11 cellular contexts compared by ENCODE assay signal in genomic region chr5:21654-22233, GRCh38.
DNase-seq lines count a peak whose midpoint lies in the region; TF ChIP-seq lines count a peak whose summit lies in the region.
"Had no signal": no experiment of that assay in that cellular context is flagged by ENCODE, and none has a peak within 500 bp of the region (broad histone marks: within the 10 kb centered on the region; RNA-seq: fewer than 3 reads in every experiment).

No MANE protein-coding gene starts in this region.

- no peak for TF ChIP-seq EP300 in stomach (IDR thresholded peaks at IDR 0.05)

- H3K27ac ChIP-seq in brain microvascular endothelial cell (no peak overlapping the region), dorsolateral prefrontal cortex (no peak overlapping the region), stomach (no peak overlapping the region)
- no peak overlapping the region for H3K27ac ChIP-seq in CD8-positive, alpha-beta memory T cell (ENCODE audit: low read depth, low read length)
- H3K27ac ChIP-seq: neutrophil, SJSA1 had no signal

- H3K36me3 ChIP-seq in brain microvascular endothelial cell (replicated peaks) = no peaks in the 10 kb centered on the region
- H3K36me3 ChIP-seq in CD8-positive, alpha-beta memory T cell (ENCODE audit: insufficient read depth, low read length) = no peaks in the 10 kb centered on the region
- no peaks in the 10 kb centered on the region for H3K36me3 ChIP-seq in stomach
- H3K36me3 ChIP-seq: neutrophil, SJSA1 had no signal

- no peaks in the 10 kb centered on the region for H3K4me1 ChIP-seq in CD8-positive, alpha-beta memory T cell (ENCODE audit: insufficient read depth, low read length)
- no peaks in the 10 kb centered on the region for H3K4me1 ChIP-seq in stomach
- H3K4me1 ChIP-seq: SJSA1 had no signal

- 41 to 56% (median 53%) methylated on average over 5 of the region's 5 CpGs for WGBS in stomach, 5 donors

- no peaks in the 10 kb centered on the region for H3K9me3 ChIP-seq in CD8-positive, alpha-beta memory T cell (ENCODE audit: low read length)
- H3K9me3 ChIP-seq in stomach = no peaks in the 10 kb centered on the region
- H3K9me3 ChIP-seq: neutrophil, SJSA1 had no signal

- intact Hi-C loops in Calu3 (cut with micrococcal nuclease; ENCODE audit: unreplicated experiment) (no loop called here), dorsolateral prefrontal cortex (cut with DNase I) (no loop called here), stomach (cut with DNase I; ENCODE audit: low total_unique reads) (no loop called here)

- H3K4me3 Mint-ChIP-seq in Calu3 (ENCODE audit: low read depth, unreplicated experiment) (no peak overlapping the region), neural crest cell (no peak overlapping the region)
- no peak overlapping the region for H3K4me3 Mint-ChIP-seq in CD8-positive, alpha-beta memory T cell

- H3K27me3 ChIP-seq in brain microvascular endothelial cell (replicated peaks) = peaks cover 2% of the 10 kb centered on the region
- peaks cover 0 to 12% (median 0%) of the 10 kb centered on the region in 45 donors for H3K27me3 ChIP-seq in dorsolateral prefrontal cortex
- H3K27me3 ChIP-seq in CD8-positive, alpha-beta memory T cell (ENCODE audit: insufficient read depth, low read length, poor library complexity, severe bottlenecking) = no peaks in the 10 kb centered on the region
- H3K27me3 ChIP-seq in stomach = peaks cover 0 to 26% (median 0%) of the 10 kb centered on the region in 3 donors
- H3K27me3 ChIP-seq: SJSA1 had no signal

- no peaks in the 10 kb centered on the region for H3K4me1 Mint-ChIP-seq in Calu3 (ENCODE audit: low read depth, unreplicated experiment)
- no peaks in the 10 kb centered on the region for H3K4me1 Mint-ChIP-seq in neural crest cell
- no peaks in the 10 kb centered on the region for H3K4me1 Mint-ChIP-seq in CD8-positive, alpha-beta memory T cell

- POLR2A ChIA-PET in CD8-positive, alpha-beta memory T cell (lab: Charles Lee) = no interaction called here

- H3K27me3 Mint-ChIP-seq in Calu3 (ENCODE audit: unreplicated experiment) = peaks cover 54% of the 10 kb centered on the region
- H3K27me3 Mint-ChIP-seq in neural crest cell (ENCODE audit: low read depth) = peaks cover 83% of the 10 kb centered on the region
- peaks cover 20 to 44% of the 10 kb centered on the region in 2 donors for H3K27me3 Mint-ChIP-seq in CD8-positive, alpha-beta memory T cell

- peaks cover 5% of the 10 kb centered on the region for H3K9me3 Mint-ChIP-seq in Calu3 (ENCODE audit: low read depth, unreplicated experiment)
- peaks cover 2% of the 10 kb centered on the region for H3K9me3 Mint-ChIP-seq in neural crest cell
- peaks cover 0 to 3% (median 0%) of the 10 kb centered on the region in 5 donors for H3K9me3 Mint-ChIP-seq in CD8-positive, alpha-beta memory T cell

- H3K4me3 ChIP-seq in brain microvascular endothelial cell (ENCODE audit: low read depth, low read length) (no peak overlapping the region), dorsolateral prefrontal cortex (no peak overlapping the region), stomach (no peak overlapping the region)
- H3K4me3 ChIP-seq in CD8-positive, alpha-beta memory T cell (ENCODE audit: low read length) = no peak overlapping the region
- H3K4me3 ChIP-seq: SJSA1 had no signal

- TF ChIP-seq POLR2A in stomach (IDR thresholded peaks at IDR 0.05) = no peak

- in situ Hi-C loops in brain microvascular endothelial cell (cut with HindIII; ENCODE audit: low pct_ligation_motif_present, low sequenced_read_pairs) = no loop called here

- H3K27ac Mint-ChIP-seq in Calu3 (ENCODE audit: unreplicated experiment) (no peak overlapping the region), neural crest cell (ENCODE audit: unreplicated experiment) (no peak overlapping the region)
- no peak overlapping the region for H3K27ac Mint-ChIP-seq in CD8-positive, alpha-beta memory T cell

- H3K36me3 Mint-ChIP-seq in Calu3 (ENCODE audit: insufficient read depth, unreplicated experiment) = no peaks in the 10 kb centered on the region
- H3K36me3 Mint-ChIP-seq in neural crest cell (ENCODE audit: low read depth) = no peaks in the 10 kb centered on the region
- no peaks in the 10 kb centered on the region for H3K36me3 Mint-ChIP-seq in CD8-positive, alpha-beta memory T cell

- TF ChIP-seq CTCF in Calu3 (IDR thresholded peaks at IDR 0.05; ENCODE audit: unreplicated experiment) (no peak), brain microvascular endothelial cell (IDR thresholded peaks at IDR 0.05; ENCODE audit: low read depth, low read length, missing control alignments) (peak; percentile 66), neural crest cell (conservative IDR thresholded peaks at IDR 0.05) (peak; percentile 52), dorsolateral prefrontal cortex (IDR thresholded peaks at IDR 0.05 in 54 of 56, conservative IDR thresholded peaks at IDR 0.05 in 2 of 56; ENCODE audit: low read depth in 1 of 56, partially characterized antibody in 56 of 56) (peak in 28 of 56 donors; percentile 7 to 47 (median 19)), stomach (IDR thresholded peaks at IDR 0.05) (no peak)

- BruUV-seq in Calu3 (replicated peaks; lab: Mats Ljungman, UMichigan) = no TSS peak

- CTCF ChIA-PET in Calu3 (lab: Charles Lee) = no interaction called here
- CTCF ChIA-PET in CD8-positive, alpha-beta memory T cell (lab: Charles Lee) = no interaction called here

- DNase-seq in Calu3 (peak; percentile 34), LHCN-M2 (ENCODE audit: low read depth) (peak; percentile 34), brain microvascular endothelial cell (no peak), neural crest cell (ENCODE audit: low read depth, low spot score) (no peak), inferior parietal cortex (ENCODE audit: extremely low spot score) (no peak), dorsolateral prefrontal cortex (no peak), stomach (no peak)
- no peak for DNase-seq in CD8-positive, alpha-beta memory T cell
- DNase-seq: NCI-H1694 had no signal

Comparison
In these comparisons a context has a peak if more than half of its experiments do, and no peak if none do; other contexts are left out.
1. DNase-seq: peak in Calu3 (single experiment) and LHCN-M2 (single experiment); none in brain microvascular endothelial cell (single experiment), neural crest cell (single experiment), inferior parietal cortex (single experiment), dorsolateral prefrontal cortex (0 of 10), CD8-positive, alpha-beta memory T cell (0 of 5) and stomach (single experiment).
2. CTCF ChIP-seq: peak in brain microvascular endothelial cell (single experiment) and neural crest cell (single experiment); none in Calu3 (single experiment) and stomach (0 of 7).